In the genomic region with DNA sequence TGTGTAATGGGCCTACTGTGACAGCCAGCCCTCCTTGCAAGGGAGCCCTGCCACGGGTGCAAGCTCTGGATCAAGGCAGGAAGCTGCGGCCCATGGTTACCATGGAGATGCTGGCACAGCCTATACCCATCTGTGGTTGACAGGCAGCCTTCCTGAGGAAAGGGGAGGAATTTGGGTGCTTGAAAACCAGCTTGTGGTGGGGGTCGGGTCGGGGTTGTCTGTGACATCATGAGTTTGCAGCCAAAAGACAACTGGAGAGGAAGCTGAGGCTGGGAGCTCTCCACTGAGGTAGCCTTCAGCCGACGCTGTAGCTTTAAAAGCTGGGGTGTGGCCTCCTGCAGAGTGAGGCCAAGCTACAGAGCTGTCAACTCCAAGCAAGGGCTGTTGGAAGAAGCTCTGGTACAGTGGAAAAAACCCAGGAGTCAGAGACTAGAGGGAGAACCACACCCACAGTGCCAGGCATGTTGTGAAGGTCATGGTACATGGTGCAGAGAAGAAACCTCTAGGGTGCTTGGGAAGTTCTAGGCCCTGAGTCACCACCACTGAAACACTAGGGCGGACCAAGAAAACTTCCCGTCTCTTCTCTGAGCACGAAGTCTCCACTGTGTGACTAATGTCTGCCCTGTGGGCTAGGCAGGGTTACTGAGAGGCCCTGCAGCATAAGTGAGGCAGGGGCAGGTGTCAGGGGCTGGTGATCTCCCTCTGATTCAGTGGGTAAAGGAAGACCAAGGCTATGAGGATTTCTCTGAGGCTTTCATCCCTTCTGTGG, we compare ENCODE assay signal across 1 cellular context.
TF ChIP-seq lines count a peak whose summit lies in the region.

No MANE protein-coding gene starts in this region.

TF ChIP-seq in HepG2, 621 proteins besides CTCF, POLR2A, EP300 and RAD21 (continued from another document and continues in another):
- TF ChIP-seq, protein P1, sequence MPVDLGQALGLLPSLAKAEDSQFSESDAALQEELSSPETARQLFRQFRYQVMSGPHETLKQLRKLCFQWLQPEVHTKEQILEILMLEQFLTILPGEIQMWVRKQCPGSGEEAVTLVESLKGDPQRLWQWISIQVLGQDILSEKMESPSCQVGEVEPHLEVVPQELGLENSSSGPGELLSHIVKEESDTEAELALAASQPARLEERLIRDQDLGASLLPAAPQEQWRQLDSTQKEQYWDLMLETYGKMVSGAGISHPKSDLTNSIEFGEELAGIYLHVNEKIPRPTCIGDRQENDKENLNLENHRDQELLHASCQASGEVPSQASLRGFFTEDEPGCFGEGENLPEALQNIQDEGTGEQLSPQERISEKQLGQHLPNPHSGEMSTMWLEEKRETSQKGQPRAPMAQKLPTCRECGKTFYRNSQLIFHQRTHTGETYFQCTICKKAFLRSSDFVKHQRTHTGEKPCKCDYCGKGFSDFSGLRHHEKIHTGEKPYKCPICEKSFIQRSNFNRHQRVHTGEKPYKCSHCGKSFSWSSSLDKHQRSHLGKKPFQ (CRISPR knock-in tag; IDR thresholded peaks at IDR 0.05; ENCODE audit: insufficient replicate concordance) = peak; percentile 42
- TF ChIP-seq ZNF83 (CRISPR knock-in tag; IDR thresholded peaks at IDR 0.05; ENCODE audit: borderline replicate concordance) (0 out of 2 replicates have a peak, but pooled peaks have one; percentile 25), TOE1 (CRISPR knock-in tag; IDR thresholded peaks at IDR 0.05) (no peak), LCORL (IDR thresholded peaks at IDR 0.05) (no peak), LCORL (CRISPR knock-in tag; IDR thresholded peaks at IDR 0.05) (peak; percentile 71), FOXC1 (CRISPR knock-in tag; IDR thresholded peaks at IDR 0.05; ENCODE audit: borderline replicate concordance) (peak; percentile 44; the same call in 1 of the 2 replicates), HIVEP1 (CRISPR knock-in tag; IDR thresholded peaks at IDR 0.05) (peak; percentile 62; the same call in 1 of the 2 replicates), RFX1 (IDR thresholded peaks at IDR 0.05) (peak; percentile 60), SOX13 (IDR thresholded peaks at IDR 0.05) (no peak), SOX13 (CRISPR knock-in tag; conservative IDR thresholded peaks at IDR 0.05 in 1 of 2, IDR thresholded peaks at IDR 0.05 in 1 of 2) (peak in 1 of 2 experiments; percentile 46; a peak in 1 of 4 replicates), ZNF788 (CRISPR knock-in tag; IDR thresholded peaks at IDR 0.05; ENCODE audit: borderline replicate concordance) (peak; percentile 57; the same call in 1 of the 2 replicates), ZNF567 (CRISPR knock-in tag; IDR thresholded peaks at IDR 0.05; ENCODE audit: borderline replicate concordance) (0 out of 2 replicates have a peak, but pooled peaks have one; percentile 30), KDM5B (CRISPR knock-in tag; IDR thresholded peaks at IDR 0.05; ENCODE audit: borderline replicate concordance) (peak; percentile 90), ZNF143 (CRISPR knock-in tag; IDR thresholded peaks at IDR 0.05) (peak; percentile 30; the same call in 1 of the 2 replicates), KLF16 (CRISPR knock-in tag; IDR thresholded peaks at IDR 0.05) (no peak), ZNF24 (IDR thresholded peaks at IDR 0.05) (no peak), RARG (CRISPR knock-in tag; IDR thresholded peaks at IDR 0.05; ENCODE audit: low read depth) (peak; percentile 25; the same call in 1 of the 2 replicates), IRF2 (CRISPR knock-in tag; IDR thresholded peaks at IDR 0.05) (peak; percentile 9; the same call in 1 of the 2 replicates), ERF (CRISPR knock-in tag; IDR thresholded peaks at IDR 0.05) (peak; percentile 12; the same call in 1 of the 2 replicates), ZSCAN25 (CRISPR knock-in tag; IDR thresholded peaks at IDR 0.05) (no peak; the same call in 1 of the 2 replicates), KLF12 (CRISPR knock-in tag; IDR thresholded peaks at IDR 0.05; ENCODE audit: borderline replicate concordance) (peak; percentile 28; the same call in 1 of the 2 replicates), SMYD3 (CRISPR knock-in tag; IDR thresholded peaks at IDR 0.05) (peak; percentile 57; the same call in 1 of the 2 replicates), ZFP1 (CRISPR knock-in tag; IDR thresholded peaks at IDR 0.05) (0 out of 2 replicates have a peak, but pooled peaks have one; percentile 10)
- TF ChIP-seq, protein P2, sequence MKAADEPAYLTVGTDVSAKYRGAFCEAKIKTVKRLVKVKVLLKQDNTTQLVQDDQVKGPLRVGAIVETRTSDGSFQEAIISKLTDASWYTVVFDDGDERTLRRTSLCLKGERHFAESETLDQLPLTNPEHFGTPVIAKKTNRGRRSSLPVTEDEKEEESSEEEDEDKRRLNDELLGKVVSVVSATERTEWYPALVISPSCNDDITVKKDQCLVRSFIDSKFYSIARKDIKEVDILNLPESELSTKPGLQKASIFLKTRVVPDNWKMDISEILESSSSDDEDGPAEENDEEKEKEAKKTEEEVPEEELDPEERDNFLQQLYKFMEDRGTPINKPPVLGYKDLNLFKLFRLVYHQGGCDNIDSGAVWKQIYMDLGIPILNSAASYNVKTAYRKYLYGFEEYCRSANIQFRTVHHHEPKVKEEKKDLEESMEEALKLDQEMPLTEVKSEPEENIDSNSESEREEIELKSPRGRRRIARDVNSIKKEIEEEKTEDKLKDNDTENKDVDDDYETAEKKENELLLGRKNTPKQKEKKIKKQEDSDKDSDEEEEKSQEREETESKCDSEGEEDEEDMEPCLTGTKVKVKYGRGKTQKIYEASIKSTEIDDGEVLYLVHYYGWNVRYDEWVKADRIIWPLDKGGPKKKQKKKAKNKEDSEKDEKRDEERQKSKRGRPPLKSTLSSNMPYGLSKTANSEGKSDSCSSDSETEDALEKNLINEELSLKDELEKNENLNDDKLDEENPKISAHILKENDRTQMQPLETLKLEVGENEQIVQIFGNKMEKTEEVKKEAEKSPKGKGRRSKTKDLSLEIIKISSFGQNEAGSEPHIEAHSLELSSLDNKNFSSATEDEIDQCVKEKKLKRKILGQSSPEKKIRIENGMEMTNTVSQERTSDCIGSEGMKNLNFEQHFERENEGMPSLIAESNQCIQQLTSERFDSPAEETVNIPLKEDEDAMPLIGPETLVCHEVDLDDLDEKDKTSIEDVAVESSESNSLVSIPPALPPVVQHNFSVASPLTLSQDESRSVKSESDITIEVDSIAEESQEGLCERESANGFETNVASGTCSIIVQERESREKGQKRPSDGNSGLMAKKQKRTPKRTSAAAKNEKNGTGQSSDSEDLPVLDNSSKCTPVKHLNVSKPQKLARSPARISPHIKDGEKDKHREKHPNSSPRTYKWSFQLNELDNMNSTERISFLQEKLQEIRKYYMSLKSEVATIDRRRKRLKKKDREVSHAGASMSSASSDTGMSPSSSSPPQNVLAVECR (CRISPR knock-in tag; IDR thresholded peaks at IDR 0.05; ENCODE audit: borderline replicate concordance) = peak; percentile 62
- TF ChIP-seq, protein P3, sequence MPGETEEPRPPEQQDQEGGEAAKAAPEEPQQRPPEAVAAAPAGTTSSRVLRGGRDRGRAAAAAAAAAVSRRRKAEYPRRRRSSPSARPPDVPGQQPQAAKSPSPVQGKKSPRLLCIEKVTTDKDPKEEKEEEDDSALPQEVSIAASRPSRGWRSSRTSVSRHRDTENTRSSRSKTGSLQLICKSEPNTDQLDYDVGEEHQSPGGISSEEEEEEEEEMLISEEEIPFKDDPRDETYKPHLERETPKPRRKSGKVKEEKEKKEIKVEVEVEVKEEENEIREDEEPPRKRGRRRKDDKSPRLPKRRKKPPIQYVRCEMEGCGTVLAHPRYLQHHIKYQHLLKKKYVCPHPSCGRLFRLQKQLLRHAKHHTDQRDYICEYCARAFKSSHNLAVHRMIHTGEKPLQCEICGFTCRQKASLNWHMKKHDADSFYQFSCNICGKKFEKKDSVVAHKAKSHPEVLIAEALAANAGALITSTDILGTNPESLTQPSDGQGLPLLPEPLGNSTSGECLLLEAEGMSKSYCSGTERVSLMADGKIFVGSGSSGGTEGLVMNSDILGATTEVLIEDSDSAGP (CRISPR knock-in tag; IDR thresholded peaks at IDR 0.05; ENCODE audit: borderline replicate concordance) = peak; percentile 100
- TF ChIP-seq, protein P4, sequence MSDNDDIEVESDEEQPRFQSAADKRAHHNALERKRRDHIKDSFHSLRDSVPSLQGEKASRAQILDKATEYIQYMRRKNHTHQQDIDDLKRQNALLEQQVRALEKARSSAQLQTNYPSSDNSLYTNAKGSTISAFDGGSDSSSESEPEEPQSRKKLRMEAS (IDR thresholded peaks at IDR 0.05) = peak; percentile 29; the same call in 1 of the 2 replicates
- TF ChIP-seq, protein P5, sequence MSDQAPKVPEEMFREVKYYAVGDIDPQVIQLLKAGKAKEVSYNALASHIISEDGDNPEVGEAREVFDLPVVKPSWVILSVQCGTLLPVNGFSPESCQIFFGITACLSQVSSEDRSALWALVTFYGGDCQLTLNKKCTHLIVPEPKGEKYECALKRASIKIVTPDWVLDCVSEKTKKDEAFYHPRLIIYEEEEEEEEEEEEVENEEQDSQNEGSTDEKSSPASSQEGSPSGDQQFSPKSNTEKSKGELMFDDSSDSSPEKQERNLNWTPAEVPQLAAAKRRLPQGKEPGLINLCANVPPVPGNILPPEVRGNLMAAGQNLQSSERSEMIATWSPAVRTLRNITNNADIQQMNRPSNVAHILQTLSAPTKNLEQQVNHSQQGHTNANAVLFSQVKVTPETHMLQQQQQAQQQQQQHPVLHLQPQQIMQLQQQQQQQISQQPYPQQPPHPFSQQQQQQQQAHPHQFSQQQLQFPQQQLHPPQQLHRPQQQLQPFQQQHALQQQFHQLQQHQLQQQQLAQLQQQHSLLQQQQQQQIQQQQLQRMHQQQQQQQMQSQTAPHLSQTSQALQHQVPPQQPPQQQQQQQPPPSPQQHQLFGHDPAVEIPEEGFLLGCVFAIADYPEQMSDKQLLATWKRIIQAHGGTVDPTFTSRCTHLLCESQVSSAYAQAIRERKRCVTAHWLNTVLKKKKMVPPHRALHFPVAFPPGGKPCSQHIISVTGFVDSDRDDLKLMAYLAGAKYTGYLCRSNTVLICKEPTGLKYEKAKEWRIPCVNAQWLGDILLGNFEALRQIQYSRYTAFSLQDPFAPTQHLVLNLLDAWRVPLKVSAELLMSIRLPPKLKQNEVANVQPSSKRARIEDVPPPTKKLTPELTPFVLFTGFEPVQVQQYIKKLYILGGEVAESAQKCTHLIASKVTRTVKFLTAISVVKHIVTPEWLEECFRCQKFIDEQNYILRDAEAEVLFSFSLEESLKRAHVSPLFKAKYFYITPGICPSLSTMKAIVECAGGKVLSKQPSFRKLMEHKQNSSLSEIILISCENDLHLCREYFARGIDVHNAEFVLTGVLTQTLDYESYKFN (CRISPR knock-in tag; conservative IDR thresholded peaks at IDR 0.05) = peak; percentile 14; the same call in 1 of the 2 replicates
- TF ChIP-seq, protein P6, sequence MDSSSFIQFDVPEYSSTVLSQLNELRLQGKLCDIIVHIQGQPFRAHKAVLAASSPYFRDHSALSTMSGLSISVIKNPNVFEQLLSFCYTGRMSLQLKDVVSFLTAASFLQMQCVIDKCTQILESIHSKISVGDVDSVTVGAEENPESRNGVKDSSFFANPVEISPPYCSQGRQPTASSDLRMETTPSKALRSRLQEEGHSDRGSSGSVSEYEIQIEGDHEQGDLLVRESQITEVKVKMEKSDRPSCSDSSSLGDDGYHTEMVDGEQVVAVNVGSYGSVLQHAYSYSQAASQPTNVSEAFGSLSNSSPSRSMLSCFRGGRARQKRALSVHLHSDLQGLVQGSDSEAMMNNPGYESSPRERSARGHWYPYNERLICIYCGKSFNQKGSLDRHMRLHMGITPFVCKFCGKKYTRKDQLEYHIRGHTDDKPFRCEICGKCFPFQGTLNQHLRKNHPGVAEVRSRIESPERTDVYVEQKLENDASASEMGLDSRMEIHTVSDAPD (CRISPR knock-in tag; IDR thresholded peaks at IDR 0.05) = peak; percentile 69
- TF ChIP-seq, protein P7, sequence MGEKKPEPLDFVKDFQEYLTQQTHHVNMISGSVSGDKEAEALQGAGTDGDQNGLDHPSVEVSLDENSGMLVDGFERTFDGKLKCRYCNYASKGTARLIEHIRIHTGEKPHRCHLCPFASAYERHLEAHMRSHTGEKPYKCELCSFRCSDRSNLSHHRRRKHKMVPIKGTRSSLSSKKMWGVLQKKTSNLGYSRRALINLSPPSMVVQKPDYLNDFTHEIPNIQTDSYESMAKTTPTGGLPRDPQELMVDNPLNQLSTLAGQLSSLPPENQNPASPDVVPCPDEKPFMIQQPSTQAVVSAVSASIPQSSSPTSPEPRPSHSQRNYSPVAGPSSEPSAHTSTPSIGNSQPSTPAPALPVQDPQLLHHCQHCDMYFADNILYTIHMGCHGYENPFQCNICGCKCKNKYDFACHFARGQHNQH (CRISPR knock-in tag; IDR thresholded peaks at IDR 0.05) = 0 out of 2 replicates have a peak, but pooled peaks have one; percentile 13
- TF ChIP-seq, protein P8, sequence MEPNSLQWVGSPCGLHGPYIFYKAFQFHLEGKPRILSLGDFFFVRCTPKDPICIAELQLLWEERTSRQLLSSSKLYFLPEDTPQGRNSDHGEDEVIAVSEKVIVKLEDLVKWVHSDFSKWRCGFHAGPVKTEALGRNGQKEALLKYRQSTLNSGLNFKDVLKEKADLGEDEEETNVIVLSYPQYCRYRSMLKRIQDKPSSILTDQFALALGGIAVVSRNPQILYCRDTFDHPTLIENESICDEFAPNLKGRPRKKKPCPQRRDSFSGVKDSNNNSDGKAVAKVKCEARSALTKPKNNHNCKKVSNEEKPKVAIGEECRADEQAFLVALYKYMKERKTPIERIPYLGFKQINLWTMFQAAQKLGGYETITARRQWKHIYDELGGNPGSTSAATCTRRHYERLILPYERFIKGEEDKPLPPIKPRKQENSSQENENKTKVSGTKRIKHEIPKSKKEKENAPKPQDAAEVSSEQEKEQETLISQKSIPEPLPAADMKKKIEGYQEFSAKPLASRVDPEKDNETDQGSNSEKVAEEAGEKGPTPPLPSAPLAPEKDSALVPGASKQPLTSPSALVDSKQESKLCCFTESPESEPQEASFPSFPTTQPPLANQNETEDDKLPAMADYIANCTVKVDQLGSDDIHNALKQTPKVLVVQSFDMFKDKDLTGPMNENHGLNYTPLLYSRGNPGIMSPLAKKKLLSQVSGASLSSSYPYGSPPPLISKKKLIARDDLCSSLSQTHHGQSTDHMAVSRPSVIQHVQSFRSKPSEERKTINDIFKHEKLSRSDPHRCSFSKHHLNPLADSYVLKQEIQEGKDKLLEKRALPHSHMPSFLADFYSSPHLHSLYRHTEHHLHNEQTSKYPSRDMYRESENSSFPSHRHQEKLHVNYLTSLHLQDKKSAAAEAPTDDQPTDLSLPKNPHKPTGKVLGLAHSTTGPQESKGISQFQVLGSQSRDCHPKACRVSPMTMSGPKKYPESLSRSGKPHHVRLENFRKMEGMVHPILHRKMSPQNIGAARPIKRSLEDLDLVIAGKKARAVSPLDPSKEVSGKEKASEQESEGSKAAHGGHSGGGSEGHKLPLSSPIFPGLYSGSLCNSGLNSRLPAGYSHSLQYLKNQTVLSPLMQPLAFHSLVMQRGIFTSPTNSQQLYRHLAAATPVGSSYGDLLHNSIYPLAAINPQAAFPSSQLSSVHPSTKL (CRISPR knock-in tag; IDR thresholded peaks at IDR 0.05) = 0 out of 2 replicates have a peak, but pooled peaks have one; percentile 13
- TF ChIP-seq, protein P9, sequence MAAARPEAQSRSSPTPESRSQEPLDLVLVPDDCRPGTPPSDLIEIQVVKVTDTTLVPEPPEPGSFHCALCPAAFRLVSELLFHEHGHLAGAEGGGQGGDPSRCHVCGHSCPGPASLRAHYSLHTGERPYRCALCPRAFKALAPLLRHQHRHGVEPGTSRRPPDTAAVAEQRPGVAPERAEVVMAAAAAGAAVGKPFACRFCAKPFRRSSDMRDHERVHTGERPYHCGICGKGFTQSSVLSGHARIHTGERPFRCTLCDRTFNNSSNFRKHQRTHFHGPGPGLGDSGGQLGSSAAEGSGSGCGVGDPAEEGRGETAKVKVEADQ (CRISPR knock-in tag; IDR thresholded peaks at IDR 0.05; ENCODE audit: borderline replicate concordance) = peak; percentile 38; the same call in 1 of the 2 replicates
